Comparison of ENCODE assay signal across 17 cellular contexts in genomic region chr5:98016771-98017170, GRCh38.
DNase-seq lines count a peak whose midpoint lies in the region; ATAC-seq and TF ChIP-seq lines count a peak whose summit lies in the region.
"Had no signal": no experiment of that assay in that cellular context is flagged by ENCODE, and none has a peak within 500 bp of the region (broad histone marks: within the 10 kb centered on the region; RNA-seq: fewer than 3 reads in every experiment).

No MANE protein-coding gene starts in this region.

- no peaks in the 10 kb centered on the region for H3K9me3 ChIP-seq in GM23248 (ENCODE audit: low read depth)
- no peaks in the 10 kb centered on the region for H3K9me3 ChIP-seq in osteoblast (ENCODE audit: low read depth, low read length)

- no peaks in the 10 kb centered on the region for H3F3A ChIP-seq in GM23248 (ENCODE audit: insufficient read depth)

- H3K4me2 ChIP-seq in GM23248 (ENCODE audit: unreplicated experiment) (no peak overlapping the region), osteoblast (ENCODE audit: insufficient read depth, low read length) (peak overlapping the region; percentile 63)

- no peak overlapping the region for H3K4me3 ChIP-seq in GM23248
- no peak overlapping the region for H3K4me3 ChIP-seq in fibroblast of mammary gland (ENCODE audit: control insufficient read depth, low read depth, low read length)
- H3K4me3 ChIP-seq in osteoblast (ENCODE audit: insufficient read depth, low read length), result no peak overlapping the region

- H3K4me1 ChIP-seq in GM23248 (ENCODE audit: insufficient read depth), result peaks cover 6% of the 10 kb centered on the region
- H3K4me1 ChIP-seq in osteoblast (ENCODE audit: insufficient read depth, low read length), result no peaks in the 10 kb centered on the region

- 88 to 90% methylated on average over 2 of the region's 2 CpGs for WGBS in GM23248 (ENCODE audit: low coverage in 1 of 2, low lambda C conversion rate in 2 of 2, missing lambda C conversion rate in 2 of 2), 2 experiments

- TF ChIP-seq CTCF in fibroblast of mammary gland (conservative IDR thresholded peaks at IDR 0.05; ENCODE audit: control insufficient read depth, insufficient read depth, low read depth, low read length) (no peak), osteoblast (IDR thresholded peaks at IDR 0.05; ENCODE audit: extremely low read depth, low read depth, low read length) (no peak)

- no peaks in the 10 kb centered on the region for H3K36me3 ChIP-seq in GM23248 (ENCODE audit: low read depth)
- H3K36me3 ChIP-seq in osteoblast (ENCODE audit: insufficient read depth, low read length), result no peaks in the 10 kb centered on the region

- H3K9ac ChIP-seq in GM23248, result no peak overlapping the region

- H4K20me1 ChIP-seq in GM23248 (ENCODE audit: insufficient read depth), result no peaks in the 10 kb centered on the region
- H4K20me1 ChIP-seq in osteoblast (ENCODE audit: insufficient read depth, low read length), result no peaks in the 10 kb centered on the region

- H3K27ac ChIP-seq in GM23248 (no peak overlapping the region), osteoblast (ENCODE audit: low read depth, low read length) (no peak overlapping the region)

- DNase-seq in GM23248 (peak; percentile 2), RPMI7951 (ENCODE audit: low read depth) (peak; percentile 10), fibroblast of mammary gland (ENCODE audit: low read depth) (peak; percentile 12), osteoblast (ENCODE audit: insufficient read length, low spot score, missing footprints) (no peak), NCI-H1930 (lab: John Stamatoyannopoulos, UW) (no peak)
- DNase-seq in stimulated activated CD4-positive, alpha-beta T cell treated with anti-CD3 and anti-CD28 coated beads, Interleukin-2, amount 100 ng/mL, for 24 hours, result no peak
- DNase-seq in activated CD8-positive, alpha-beta memory T cell treated with anti-CD3 and anti-CD28 coated beads for 24 hours, result no peak
- DNase-seq: ACHN; CD4-positive, alpha-beta T cell; MV-4-11; NCI-H1417; NCI-H187 treated with DMSO at 0.1 percent for 48 hours; NCI-H446 treated with DMSO at 0.1 percent for 48 hours; NCI-H748 treated with DMSO at 0.1 percent for 48 hours had no signal

- no peaks in the 10 kb centered on the region for H3K27me3 ChIP-seq in GM23248 (replicated peaks; ENCODE audit: insufficient read depth)
- no peaks in the 10 kb centered on the region for H3K27me3 ChIP-seq in osteoblast (ENCODE audit: insufficient read depth, low read length)

- H3K79me2 ChIP-seq in GM23248 (ENCODE audit: insufficient read depth), result no peaks in the 10 kb centered on the region
- no peaks in the 10 kb centered on the region for H3K79me2 ChIP-seq in osteoblast (ENCODE audit: insufficient read depth, low read length)

- in situ Hi-C loops in GM23248 (cut with MboI), result no loop called here

- H2AFZ ChIP-seq in GM23248 (peak overlapping the region; percentile 66), osteoblast (ENCODE audit: low read length) (peak overlapping the region; percentile 63)

- no peaks in the 10 kb centered on the region for H3K9me2 ChIP-seq in GM23248 (ENCODE audit: insufficient read depth)

- no peak for ATAC-seq in GM18519 (IDR thresholded peaks at IDR 0.05; ENCODE audit: low FRiP score, unreplicated experiment)
- ATAC-seq: Panc1, Right ventricle myocardium inferior had no signal

Comparison
In these comparisons a context has a peak if more than half of its experiments do, and no peak if none do; other contexts are left out.
1. DNase-seq: peak in GM23248 (single experiment), RPMI7951 (single experiment) and fibroblast of mammary gland (single experiment); none in osteoblast (single experiment), stimulated activated CD4-positive, alpha-beta T cell treated with anti-CD3 and anti-CD28 coated beads, Interleukin-2, amount 100 ng/mL, for 24 hours (0 of 2), NCI-H1930 (0 of 2) and activated CD8-positive, alpha-beta memory T cell treated with anti-CD3 and anti-CD28 coated beads for 24 hours (single experiment).